ENCODE assay signal across 8 cellular contexts in the genomic region with DNA sequence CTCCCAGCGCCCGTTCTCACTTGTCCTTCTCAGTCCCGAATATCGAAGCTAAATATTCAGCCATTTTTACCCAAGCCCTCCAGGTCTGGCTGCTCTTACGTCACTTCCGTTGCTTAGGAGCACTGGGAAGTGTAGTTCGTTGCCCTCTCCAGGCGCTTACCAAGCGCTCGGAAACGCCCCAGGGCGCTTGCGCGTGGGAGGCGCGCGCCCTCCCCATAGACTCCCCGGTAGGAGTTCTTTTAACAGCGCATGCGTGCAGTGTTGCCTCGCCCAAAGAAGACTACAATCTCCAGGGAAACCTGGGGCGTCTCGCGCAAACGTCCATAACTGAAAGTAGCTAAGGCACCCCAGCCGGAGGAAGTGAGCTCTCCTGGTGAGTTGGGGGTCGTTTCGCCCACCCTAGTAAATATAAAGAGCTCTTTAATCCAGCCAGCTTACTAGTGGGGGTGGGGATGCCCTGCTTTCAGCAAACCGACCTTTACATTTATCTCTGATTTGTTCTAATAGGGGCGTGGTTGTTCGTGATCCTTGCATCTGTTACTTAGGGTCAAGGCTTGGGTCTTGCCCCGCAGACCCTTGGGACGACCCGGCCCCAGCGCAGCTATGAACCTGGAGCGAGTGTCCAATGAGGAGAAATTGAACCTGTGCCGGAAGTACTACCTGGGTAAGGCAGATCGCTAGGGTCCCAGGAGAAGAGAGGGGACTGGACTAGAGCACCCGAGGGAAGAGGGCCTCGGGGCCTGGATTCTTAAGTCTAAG. TPM values are rescaled to one million over a fixed set of nuclear protein-coding genes. Genes with fewer than 3 reads are reported as not detected.
DNase-seq lines count a peak whose midpoint lies in the region; ATAC-seq and FAIRE-seq lines count a peak whose summit lies in the region.

Gene PSENEN, plus strand, starts transcription at position 324 of the 759 bp plus-strand sequence. Its CDS starts 280 bp downstream, at position 604.
Gene U2AF1L4, minus strand, starts transcription at position 91 of the 759 bp plus-strand sequence. Its CDS starts 27 bp downstream, at position 64.

- ATAC-seq in GM21786 (IDR thresholded peaks at IDR 0.05; ENCODE audit: unreplicated experiment) (peak; percentile 47), esophagus mucosa (peak; percentile 82)

- H3K79me2 ChIP-seq in Karpas-422 (ENCODE audit: low read length) = peaks cover 38% of the 10 kb centered on the region

- no peaks in the 10 kb centered on the region for H3K9me3 ChIP-seq in Karpas-422 (ENCODE audit: low read length)
- no peaks in the 10 kb centered on the region for H3K9me3 ChIP-seq in mucosa of stomach (ENCODE audit: control insufficient read depth, low read length)

- no peaks in the 10 kb centered on the region for H3K27me3 ChIP-seq in Karpas-422 (ENCODE audit: low read length)
- no peaks in the 10 kb centered on the region for H3K27me3 ChIP-seq in mucosa of stomach (ENCODE audit: control insufficient read depth, insufficient read depth, low read length)

- peak within 1 kb of the TSS; percentile 86 for H3K9ac ChIP-seq in Karpas-422 (ENCODE audit: low read length)
- peak within 1 kb of the TSS; percentile 96 for H3K9ac ChIP-seq in mucosa of stomach (ENCODE audit: low read length)

- H3K4me1 ChIP-seq in Karpas-422 (ENCODE audit: low read length) = peaks cover 64% of the 10 kb centered on the region
- H3K4me1 ChIP-seq in mucosa of stomach (ENCODE audit: control insufficient read depth, insufficient read depth, low read length) = peaks cover 31% of the 10 kb centered on the region

- FAIRE-seq in RCC 7860 (lab: Jason Lieb, UNC) = peak; percentile 83

- peak within 1 kb of the TSS; percentile 58; the same call in 1 of the 2 replicates for H2AFZ ChIP-seq in Karpas-422 (ENCODE audit: low read length)

- no peaks in the 10 kb centered on the region for H4K20me1 ChIP-seq in Karpas-422 (ENCODE audit: insufficient read depth, low read depth, low read length)

- peak; percentile 97 for DNase-seq in DMS153 treated with DMSO at 0.1 percent for 48 hours (lab: John Stamatoyannopoulos, UW; ENCODE audit: unreplicated experiment)
- DNase-seq in Karpas-422 = peak; percentile 99
- peak; percentile 95 for DNase-seq in RCC 7860 (ENCODE audit: low spot score)
- peak; percentile 94 to 96 for DNase-seq in activated T-cell treated with anti-CD3 and anti-CD28 coated beads, Interleukin-2, amount 50 U/mL, for 48 hours
- DNase-seq in stimulated activated CD8-positive, alpha-beta memory T cell treated with anti-CD3 and anti-CD28 coated beads, Interleukin-4, amount 100 ng/mL, for 48 hours = peak; percentile 93

- no peaks in the 10 kb centered on the region for H3K9me2 ChIP-seq in Karpas-422 (replicated peaks; ENCODE audit: insufficient read depth, low read length)

- no peaks in the 10 kb centered on the region for H3K36me3 ChIP-seq in Karpas-422 (ENCODE audit: insufficient read depth, low read length)
- H3K36me3 ChIP-seq in mucosa of stomach (ENCODE audit: control insufficient read depth, insufficient read depth, low read length) = no peaks in the 10 kb centered on the region

- H3K4me3 ChIP-seq in Karpas-422 (ENCODE audit: low read length) (peak within 1 kb of the TSS; percentile 84), mucosa of stomach (ENCODE audit: low read length) (peak within 1 kb of the TSS; percentile 85)

- peak within 1 kb of the TSS; percentile 98 for H3K4me2 ChIP-seq in Karpas-422 (ENCODE audit: low read depth, low read length, poor library complexity, severe bottlenecking)

- peak within 1 kb of the TSS; percentile 85 for H3K27ac ChIP-seq in Karpas-422 (ENCODE audit: low read length)

RNA-seq across cellular contexts. Expression of gene PSENEN, which starts in this region (rescaled TPM):
- 47.7 and 112 TPM in 2 replicates for total RNA-seq in Karpas-422 (2014; rRNA removed; shearing (Covaris generic); ENCODE audit: low replicate concordance)
- 56.9 TPM for total RNA-seq in esophagus mucosa

RNA-seq across cellular contexts. Expression of gene U2AF1L4, which starts in this region (rescaled TPM):
- 31.7 and 50.4 TPM in 2 replicates for total RNA-seq in Karpas-422 (2014; rRNA removed; shearing (Covaris generic); ENCODE audit: low replicate concordance)
- total RNA-seq in esophagus mucosa = 10.1 TPM

Comparison
In these comparisons a context has a peak if more than half of its experiments do, and no peak if none do; other contexts are left out.
1. Peak in every context shown above with its lines: DNase-seq, ATAC-seq, H3K4me3 ChIP-seq and H3K27ac ChIP-seq.